1 cellular context compared by ENCODE assay signal in genomic region chr22:50621948-50622722, GRCh38.
TF ChIP-seq lines count a peak whose summit lies in the region.

No MANE protein-coding gene starts in this region.

TF ChIP-seq in A549, 52 proteins besides CTCF, POLR2A, EP300 and RAD21 (continued from another document):
- TF ChIP-seq ZC3H11A (IDR thresholded peaks at IDR 0.05) = no peak
- no peak for TF ChIP-seq MAFK (IDR thresholded peaks at IDR 0.05; ENCODE audit: partially characterized antibody)
- TF ChIP-seq SMC3 (IDR thresholded peaks at IDR 0.05) = no peak
- TF ChIP-seq ATOH8 (CRISPR knock-in tag; IDR thresholded peaks at IDR 0.05; ENCODE audit: low read depth) = no peak
- TF ChIP-seq ZFP36 (IDR thresholded peaks at IDR 0.05; ENCODE audit: borderline replicate concordance, partially characterized antibody) = no peak
- TF ChIP-seq JUN (IDR thresholded peaks at IDR 0.05) = no peak
- TF ChIP-seq, protein P1, sequence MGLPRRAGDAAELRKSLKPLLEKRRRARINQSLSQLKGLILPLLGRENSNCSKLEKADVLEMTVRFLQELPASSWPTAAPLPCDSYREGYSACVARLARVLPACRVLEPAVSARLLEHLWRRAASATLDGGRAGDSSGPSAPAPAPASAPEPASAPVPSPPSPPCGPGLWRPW (IDR thresholded peaks at IDR 0.05) = no peak
- no peak for TF ChIP-seq ESRRA (IDR thresholded peaks at IDR 0.05; ENCODE audit: borderline replicate concordance, low read length)
- no peak for TF ChIP-seq RARB (CRISPR knock-in tag; IDR thresholded peaks at IDR 0.05)
- TF ChIP-seq POLR2AphosphoS2 (conservative IDR thresholded peaks at IDR 0.05; ENCODE audit: low read length) = no peak
- no peak for TF ChIP-seq HOXB13 (CRISPR knock-in tag; IDR thresholded peaks at IDR 0.05; ENCODE audit: low read depth)
- TF ChIP-seq PHF8 (IDR thresholded peaks at IDR 0.05; ENCODE audit: borderline replicate concordance, low read depth) = no peak
- TF ChIP-seq, protein P2, sequence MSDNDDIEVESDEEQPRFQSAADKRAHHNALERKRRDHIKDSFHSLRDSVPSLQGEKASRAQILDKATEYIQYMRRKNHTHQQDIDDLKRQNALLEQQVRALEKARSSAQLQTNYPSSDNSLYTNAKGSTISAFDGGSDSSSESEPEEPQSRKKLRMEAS (IDR thresholded peaks at IDR 0.05) = no peak
- TF ChIP-seq RCOR1 (IDR thresholded peaks at IDR 0.05; ENCODE audit: low read depth, low read length) = no peak
